ENCODE assay signal across 17 cellular contexts in the genomic region with DNA sequence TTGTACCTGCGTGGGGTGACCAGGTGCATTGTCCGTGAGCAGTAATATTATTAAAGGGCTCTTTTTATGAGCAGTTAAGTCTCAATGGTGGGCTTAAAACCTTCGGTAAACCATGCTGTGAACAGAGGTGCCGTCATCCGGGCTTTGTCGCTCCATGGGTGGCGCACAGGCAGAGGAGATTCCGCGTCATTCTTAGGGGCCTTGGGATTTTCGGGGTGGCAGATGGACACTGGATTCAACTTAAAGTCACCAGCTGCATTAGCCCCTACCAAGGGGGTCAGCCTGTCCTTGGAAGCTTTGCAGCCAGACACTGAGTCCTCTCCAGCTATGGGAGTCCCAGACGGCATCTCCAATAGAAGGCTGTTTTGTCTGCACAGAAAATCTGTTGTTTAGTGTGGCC.
A peak's percentile ranks its signal among the peaks of the same experiment; 100 is the strongest.
DNase-seq lines count a peak whose midpoint lies in the region; ATAC-seq and TF ChIP-seq lines count a peak whose summit lies in the region.
"Had no signal": no experiment of that assay in that cellular context is flagged by ENCODE, and none has a peak within 500 bp of the region (broad histone marks: within the 10 kb centered on the region; RNA-seq: fewer than 3 reads in every experiment).

No MANE protein-coding gene starts in this region.

- H3K9me3 Mint-ChIP-seq in activated T-cell treated with anti-CD3 and anti-CD28 coated beads, Interleukin-2, amount 50 U/mL, for 24 hours, result peaks cover 21% of the 10 kb centered on the region
- H3K9me3 Mint-ChIP-seq in stimulated activated memory B cell treated with anti-CD40 and anti-IgM and Interleukin-4, amounts not matched to agents 10 μg/mL and 1 μg/mL and 100 μg/mL, for 72 hours, result peaks cover 12% of the 10 kb centered on the region
- peaks cover 24% of the 10 kb centered on the region for H3K9me3 Mint-ChIP-seq in T-helper 2 cell treated with Interferon-gamma antibody and Interleukin-4, amounts not matched to agents 5 μg/mL and 100 μg/mL, for 36 hours

- H3K27me3 Mint-ChIP-seq in activated T-cell treated with anti-CD3 and anti-CD28 coated beads, Interleukin-2, amount 50 U/mL, for 24 hours, result no peaks in the 10 kb centered on the region
- no peaks in the 10 kb centered on the region for H3K27me3 Mint-ChIP-seq in stimulated activated memory B cell treated with anti-CD40 and anti-IgM and Interleukin-4, amounts not matched to agents 10 μg/mL and 1 μg/mL and 100 μg/mL, for 72 hours
- H3K27me3 Mint-ChIP-seq in T-helper 2 cell treated with Interferon-gamma antibody and Interleukin-4, amounts not matched to agents 5 μg/mL and 100 μg/mL, for 36 hours (ENCODE audit: low read depth), result no peaks in the 10 kb centered on the region
- H3K27me3 Mint-ChIP-seq: activated naive CD8-positive, alpha-beta T cell had no signal

- ATAC-seq in left colon, result no peak
- ATAC-seq in stimulated activated memory B cell treated with anti-CD40 and anti-IgM and Interleukin-4, amounts not matched to agents 10 μg/mL and 1 μg/mL and 100 μg/mL, for 72 hours, result no peak

- peak overlapping the region; percentile 72 for H3K27ac Mint-ChIP-seq in activated T-cell treated with anti-CD3 and anti-CD28 coated beads, Interleukin-2, amount 50 U/mL, for 24 hours
- H3K27ac Mint-ChIP-seq in stimulated activated memory B cell treated with anti-CD40 and anti-IgM and Interleukin-4, amounts not matched to agents 10 μg/mL and 1 μg/mL and 100 μg/mL, for 72 hours, result peak overlapping the region; percentile 90
- H3K27ac Mint-ChIP-seq in T-helper 2 cell treated with Interferon-gamma antibody and Interleukin-4, amounts not matched to agents 5 μg/mL and 100 μg/mL, for 36 hours, result no peak overlapping the region
- H3K27ac Mint-ChIP-seq: brain, mesothelial cell of epicardium had no signal

- no peak for TF ChIP-seq CTCF in coronary artery (IDR thresholded peaks at IDR 0.05)

- H3K4me3 ChIP-seq in coronary artery, result no peak overlapping the region
- H3K4me3 ChIP-seq: BLaER1, colonic mucosa had no signal

- peaks cover 22% of the 10 kb centered on the region for H3K9me3 ChIP-seq in KOPT-K1 (ENCODE audit: insufficient read depth, low read length, poor library complexity, severe bottlenecking)
- H3K9me3 ChIP-seq: colonic mucosa had no signal

- H3K4me3 Mint-ChIP-seq in activated T-cell treated with anti-CD3 and anti-CD28 coated beads, Interleukin-2, amount 50 U/mL, for 24 hours, result no peak overlapping the region
- no peak overlapping the region for H3K4me3 Mint-ChIP-seq in stimulated activated memory B cell treated with anti-CD40 and anti-IgM and Interleukin-4, amounts not matched to agents 10 μg/mL and 1 μg/mL and 100 μg/mL, for 72 hours
- no peak overlapping the region for H3K4me3 Mint-ChIP-seq in T-helper 2 cell treated with Interferon-gamma antibody and Interleukin-4, amounts not matched to agents 5 μg/mL and 100 μg/mL, for 36 hours
- H3K4me3 Mint-ChIP-seq: brain, mesothelial cell of epicardium, neural crest cell had no signal

- H3K4me1 Mint-ChIP-seq in activated T-cell treated with anti-CD3 and anti-CD28 coated beads, Interleukin-2, amount 50 U/mL, for 24 hours (ENCODE audit: low read depth), result peaks cover 68% of the 10 kb centered on the region
- H3K4me1 Mint-ChIP-seq in stimulated activated memory B cell treated with anti-CD40 and anti-IgM and Interleukin-4, amounts not matched to agents 10 μg/mL and 1 μg/mL and 100 μg/mL, for 72 hours, result peaks cover 57% of the 10 kb centered on the region
- H3K4me1 Mint-ChIP-seq in T-helper 2 cell treated with Interferon-gamma antibody and Interleukin-4, amounts not matched to agents 5 μg/mL and 100 μg/mL, for 36 hours (ENCODE audit: low read depth), result peaks cover 42% of the 10 kb centered on the region

- peaks cover 57% of the 10 kb centered on the region for H3K36me3 Mint-ChIP-seq in activated T-cell treated with anti-CD3 and anti-CD28 coated beads, Interleukin-2, amount 50 U/mL, for 24 hours (ENCODE audit: low read depth)
- peaks cover 50% of the 10 kb centered on the region for H3K36me3 Mint-ChIP-seq in stimulated activated memory B cell treated with anti-CD40 and anti-IgM and Interleukin-4, amounts not matched to agents 10 μg/mL and 1 μg/mL and 100 μg/mL, for 72 hours
- peaks cover 29% of the 10 kb centered on the region for H3K36me3 Mint-ChIP-seq in T-helper 2 cell treated with Interferon-gamma antibody and Interleukin-4, amounts not matched to agents 5 μg/mL and 100 μg/mL, for 36 hours (ENCODE audit: low read depth)

- H3K27ac ChIP-seq in KOPT-K1 (ENCODE audit: low read depth, low read length, poor library complexity, severe bottlenecking) (peak overlapping the region; percentile 46), coronary artery (no peak overlapping the region)
- H3K27ac ChIP-seq: BLaER1, colonic mucosa had no signal

- H3K36me3 ChIP-seq in KOPT-K1 (ENCODE audit: insufficient read depth, low read length), result no peaks in the 10 kb centered on the region
- H3K36me3 ChIP-seq: colonic mucosa had no signal

- intact Hi-C loops in left colon (cut with DNase I, micrococcal nuclease), result no loop called here

- no peak for DNase-seq in activated T-cell treated with anti-CD3 and anti-CD28 coated beads, Interleukin-2, amount 50 U/mL, for 24 hours
- no peak for DNase-seq in activated T-cell treated with anti-CD3 and anti-CD28 coated beads for 4 hours
- peak; percentile 2 to 5 for DNase-seq in left colon
- no peak for DNase-seq in activated CD8-positive, alpha-beta memory T cell treated with anti-CD3 and anti-CD28 coated beads for 24 hours
- DNase-seq in T-helper 2 cell treated with Interferon-gamma antibody and Interleukin-4, amounts not matched to agents 5 μg/mL and 100 μg/mL, for 36 hours (ENCODE audit: low spot score), result no peak
- DNase-seq in coronary artery (ENCODE audit: low spot score), result no peak
- DNase-seq: colonic mucosa; NCI-H1417 treated with DMSO at 0.1 percent for 48 hours; NCI-H524; stimulated activated CD4-positive, alpha-beta T cell treated with anti-CD3 and anti-CD28 coated beads, Interleukin-12 subunit alpha, Interleukin-12 subunit beta, amount 100 ng/mL, for 4 hours had no signal

Comparison
In these comparisons a context has a peak if more than half of its experiments do, and no peak if none do; other contexts are left out.
1. DNase-seq: peak in left colon (2 of 2); none in activated T-cell treated with anti-CD3 and anti-CD28 coated beads, Interleukin-2, amount 50 U/mL, for 24 hours (single experiment), activated T-cell treated with anti-CD3 and anti-CD28 coated beads for 4 hours (single experiment), activated CD8-positive, alpha-beta memory T cell treated with anti-CD3 and anti-CD28 coated beads for 24 hours (single experiment), T-helper 2 cell treated with Interferon-gamma antibody and Interleukin-4, amounts not matched to agents 5 μg/mL and 100 μg/mL, for 36 hours (single experiment) and coronary artery (single experiment).